Comparison of ENCODE assay signal across 25 cellular contexts in the genomic region with DNA sequence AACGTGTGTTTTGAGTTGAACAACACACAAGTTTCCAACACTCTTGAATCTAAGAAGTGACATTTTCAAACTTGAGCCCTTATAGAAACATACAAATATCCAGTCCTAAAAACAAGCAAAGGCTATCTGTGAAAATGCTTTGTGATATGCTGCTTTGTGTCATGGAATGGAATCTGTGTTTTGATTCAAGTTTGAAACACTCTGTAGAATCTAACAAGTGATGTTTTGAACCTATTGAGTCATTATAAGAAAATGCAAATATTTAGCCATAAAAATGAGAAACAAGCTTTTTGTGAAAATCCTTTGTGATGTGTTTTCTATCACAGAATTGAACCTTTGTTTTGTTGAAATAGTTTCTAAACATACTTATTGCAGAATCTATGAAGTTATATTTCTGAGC.
"Had no signal": no experiment of that assay in that cellular context is flagged by ENCODE, and none has a peak within 500 bp of the region (broad histone marks: within the 10 kb centered on the region; RNA-seq: fewer than 3 reads in every experiment).

No MANE protein-coding gene starts in this region.

- FAIRE-seq: small intestine, urothelium cell line had no signal

- H2AFZ ChIP-seq: neural progenitor cell, parathyroid adenoma had no signal

- H3K4me1 ChIP-seq: neural progenitor cell, parathyroid adenoma, psoas muscle, right lobe of liver, sigmoid colon, stomach, thyroid gland, tibial nerve, upper lobe of left lung, vagina had no signal

- H3K79me2 ChIP-seq: parathyroid adenoma had no signal

- H3K27ac ChIP-seq: neural progenitor cell, ovary, parathyroid adenoma, psoas muscle, right lobe of liver, sigmoid colon, stomach, thoracic aorta, thyroid gland, tibial nerve, upper lobe of left lung, vagina had no signal

- H3K4me2 ChIP-seq: neural progenitor cell had no signal

- ATAC-seq: psoas muscle; right cardiac atrium; right lobe of liver; stimulated activated effector memory CD8-positive, alpha-beta T cell treated with anti-CD3 and anti-CD28 coated beads, Interleukin-12 subunit alpha, Interleukin-12 subunit beta, amount 100 ng/mL, for 72 hours; stimulated activated naive B cell treated with anti-CD40 and anti-IgM and Interleukin-4, amounts not matched to agents 10 μg/mL and 1 μg/mL and 100 μg/mL, for 72 hours had no signal

- H3K27me3 ChIP-seq: ovary, thyroid gland, upper lobe of left lung, vagina had no signal

- H3K36me3 ChIP-seq: neural progenitor cell, ovary, right lobe of liver, sigmoid colon, stomach, thoracic aorta, thyroid gland, tibial nerve, upper lobe of left lung, vagina had no signal

- H3K4me3 ChIP-seq: neural progenitor cell, ovary, psoas muscle, right lobe of liver, sigmoid colon, stomach, thoracic aorta, thyroid gland, tibial nerve, upper lobe of left lung, vagina had no signal

- DNase-seq: occipital lobe; ovary; posterior cingulate gyrus; psoas muscle; right cardiac atrium; right lobe of liver; sigmoid colon; small intestine; stimulated activated CD4-positive, alpha-beta T cell treated with anti-CD3 and anti-CD28 coated beads, Interleukin-15, amount 100 ng/mL, for 24 hours; stimulated activated CD4-positive, alpha-beta T cell treated with anti-CD3 and anti-CD28 coated beads, Interleukin-2, amount 100 ng/mL, for 24 hours; stimulated activated CD4-positive, alpha-beta T cell treated with anti-CD3 and anti-CD28 coated beads, Interleukin-2, amount 100 ng/mL, for 48 hours; stimulated activated CD4-positive, alpha-beta T cell treated with anti-CD3 and anti-CD28 coated beads, Interleukin-4, amount 100 ng/mL, for 24 hours; stimulated activated naive B cell treated with anti-CD40 and anti-IgM and Interleukin-4, amounts not matched to agents 10 μg/mL and 1 μg/mL and 100 μg/mL, for 72 hours; stimulated activated naive CD4-positive, alpha-beta T cell treated with Interleukin-2 at 50 U/mL for 16 hours; stomach; thyroid gland; trophoblast cell; upper lobe of left lung had no signal

- H3K9me3 ChIP-seq: ovary, psoas muscle, right lobe of liver, sigmoid colon, stomach, thoracic aorta, thyroid gland, tibial nerve, upper lobe of left lung, vagina had no signal

- H3K9ac ChIP-seq: neural progenitor cell, parathyroid adenoma had no signal
